ENCODE assay signal across 13 cellular contexts in genomic region chr19:48909424-48910077, GRCh38. TPM values are rescaled to one million over a fixed set of nuclear protein-coding genes. Genes with fewer than 3 reads are reported as not detected.
A peak's percentile ranks its signal among the peaks of the same experiment; 100 is the strongest.
DNase-seq lines count a peak whose midpoint lies in the region; ATAC-seq, FAIRE-seq and TF ChIP-seq lines count a peak whose summit lies in the region.
"Not testable (repeated sequence)": the region's sequence is repeated elsewhere in the genome, so short reads cannot be mapped to it uniquely, and the experiment has no call there.
"Had no signal": no experiment of that assay in that cellular context is flagged by ENCODE, and none has a peak within 500 bp of the region (broad histone marks: within the 10 kb centered on the region; RNA-seq: fewer than 3 reads in every experiment).

No MANE protein-coding gene starts in this region.

- CTCF ChIA-PET in OCI-LY7 (lab: Charles Lee; ENCODE audit: unreplicated experiment); HepG2 (lab: Yijun Ruan, JAX; ENCODE audit: low intra/inter-chr PET ratio, low total read pairs): not testable (repeated sequence)

- peaks cover 5 to 18% (median 11%) of the 10 kb centered on the region in 10 experiments; a peak in 17 of 20 replicates for H3K4me1 ChIP-seq in BLaER1 treated with 17β-estradiol and CSF1 and Interleukin-3, amounts not matched to agents 10 nM and 100 nM
- H3K4me1 ChIP-seq in OCI-LY7 (ENCODE audit: insufficient read depth, low read length, poor library complexity, severe bottlenecking); gastroesophageal sphincter; psoas muscle: not testable (repeated sequence)
- H3K4me1 ChIP-seq in HepG2 (ENCODE audit: insufficient read depth, low read length) (peaks cover 22% of the 10 kb centered on the region), upper lobe of left lung (peaks cover 18 to 26% (median 23%) of the 10 kb centered on the region in 4 donors)

- H3K9me2 ChIP-seq in OCI-LY7 (ENCODE audit: insufficient read depth, low read length) = not testable (repeated sequence)

- DNase-seq in GM18507 (ENCODE audit: extremely low spot score, insufficient read length, low read depth); OCI-LY7 (ENCODE audit: low spot score); HepG2 (ENCODE audit: low spot score); psoas muscle; upper lobe of left lung: not testable (repeated sequence)

- not testable (repeated sequence) for BruUV-seq in OCI-LY7 (replicated peaks; lab: Mats Ljungman, UMichigan); HepG2 (replicated peaks; lab: Mats Ljungman, UMichigan)

- not testable (repeated sequence) for H3K79me2 ChIP-seq in OCI-LY7 (ENCODE audit: insufficient read depth, low read depth, low read length); HepG2 (ENCODE audit: insufficient read depth, low read length)

- not testable (repeated sequence) for H3K4me3 ChIP-seq in BLaER1 treated with 17β-estradiol and CSF1 and Interleukin-3, amounts not matched to agents 10 nM and 100 nM; OCI-LY7 (ENCODE audit: low read depth, low read length, poor library complexity, severe bottlenecking); gastroesophageal sphincter; HepG2 (replicated peaks in 1 of 3; ENCODE audit: insufficient read depth in 1 of 3, low read depth in 2 of 3, low read length in 3 of 3); psoas muscle; upper lobe of left lung

- peak overlapping the region in 3 of 11 experiments; percentile 5 to 38 (median 5); a peak in 4 of 22 replicates for H3K27ac ChIP-seq in BLaER1 treated with 17β-estradiol and CSF1 and Interleukin-3, amounts not matched to agents 10 nM and 100 nM
- H3K27ac ChIP-seq in OCI-LY7 (ENCODE audit: low read depth, low read length, poor library complexity, severe bottlenecking) = peak overlapping the region; percentile 16
- H3K27ac ChIP-seq in gastroesophageal sphincter = peak overlapping the region in 3 of 4 donors; percentile 8 to 35 (median 25)
- H3K27ac ChIP-seq in HepG2 (ENCODE audit: extremely low read length, insufficient read depth, low read length) = not testable (repeated sequence)
- peak overlapping the region; percentile 72 for H3K27ac ChIP-seq in psoas muscle
- H3K27ac ChIP-seq in upper lobe of left lung = peak overlapping the region; percentile 61 to 82 (median 78)

- H4K20me1 ChIP-seq in BLaER1 treated with 17β-estradiol and CSF1 and Interleukin-3, amounts not matched to agents 10 nM and 100 nM = peaks cover 0 to 12% (median 0%) of the 10 kb centered on the region in 11 experiments; a peak in 3 of 22 replicates
- not testable (repeated sequence) for H4K20me1 ChIP-seq in OCI-LY7 (ENCODE audit: insufficient read depth, low read length); HepG2 (ENCODE audit: insufficient read depth, low read length)

- not testable (repeated sequence) for TF ChIP-seq CTCF in OCI-LY7 (conservative IDR thresholded peaks at IDR 0.05; ENCODE audit: low read length); gastroesophageal sphincter (IDR thresholded peaks at IDR 0.05); HepG2 (CRISPR knock-in tag; IDR thresholded peaks at IDR 0.05); psoas muscle (IDR thresholded peaks at IDR 0.05); upper lobe of left lung (IDR thresholded peaks at IDR 0.05)

- ATAC-seq in gastroesophageal sphincter; HepG2; psoas muscle; upper lobe of left lung (ENCODE audit: low FRiP score in 2 of 2): not testable (repeated sequence)

- intact Hi-C loops in OCI-LY7 (cut with micrococcal nuclease; ENCODE audit: unreplicated experiment); HepG2 (cut with micrococcal nuclease; ENCODE audit: unreplicated experiment): not testable (repeated sequence)
- intact Hi-C loops in psoas muscle (cut with DNase I) = loop anchor here in 1 of 2 donors (5.0 kb wide), 1 partner anchor 43 kb away; the partner anchor contains the start of gene BAX

- TF ChIP-seq RAD21 in HepG2 (CRISPR knock-in tag; IDR thresholded peaks at IDR 0.05) = not testable (repeated sequence)

- 97 to 100% methylated on average over 1 to 11 of the region's 11 CpGs for WGBS in gastroesophageal sphincter (ENCODE audit: low coverage in 1 of 2), 2 donors
- 98% methylated on average over 11 of the region's 11 CpGs for WGBS in HepG2 (ENCODE audit: low lambda C conversion rate)
- WGBS in psoas muscle, 3 donors = 56 to 87% (median 60%) methylated on average over 11 of the region's 11 CpGs
- WGBS in upper lobe of left lung, 2 donors = 95 to 97% methylated on average over 11 of the region's 11 CpGs

- peaks cover 89 to 100% (median 96%) of the 10 kb centered on the region in 11 experiments for H3K36me3 ChIP-seq in BLaER1 treated with 17β-estradiol and CSF1 and Interleukin-3, amounts not matched to agents 10 nM and 100 nM
- peaks cover 94% of the 10 kb centered on the region for H3K36me3 ChIP-seq in OCI-LY7 (ENCODE audit: insufficient read depth, low read length)
- H3K36me3 ChIP-seq in gastroesophageal sphincter = peaks cover 0 to 99% of the 10 kb centered on the region in 2 donors
- H3K36me3 ChIP-seq in HepG2 (replicated peaks in 1 of 2; ENCODE audit: control insufficient read depth in 1 of 2, insufficient read depth in 2 of 2, low read length in 2 of 2) = peaks cover 20 to 57% of the 10 kb centered on the region in 2 experiments
- H3K36me3 ChIP-seq in psoas muscle (ENCODE audit: insufficient read depth in 1 of 2, low read depth in 1 of 2) = peaks cover 3 to 91% of the 10 kb centered on the region in 2 donors
- H3K36me3 ChIP-seq in upper lobe of left lung = peaks cover 29 to 99% (median 73%) of the 10 kb centered on the region in 4 donors

- not testable (repeated sequence) for TF ChIP-seq EP300 in gastroesophageal sphincter (IDR thresholded peaks at IDR 0.05); HepG2 (IDR thresholded peaks at IDR 0.05; ENCODE audit: low read depth in 2 of 2, low read length in 2 of 2); HepG2 (CRISPR knock-in tag; IDR thresholded peaks at IDR 0.05; ENCODE audit: borderline replicate concordance); upper lobe of left lung (IDR thresholded peaks at IDR 0.05)

- not testable (repeated sequence) for H3K9me3 ChIP-seq in BLaER1 treated with 17β-estradiol and CSF1 and Interleukin-3, amounts not matched to agents 10 nM and 100 nM (replicated peaks in 1 of 11); OCI-LY7 (ENCODE audit: low read length); gastroesophageal sphincter; HepG2 (ENCODE audit: low read length); psoas muscle; upper lobe of left lung

- peak overlapping the region in 7 of 11 experiments; percentile 9 to 47 (median 31); a peak in 9 of 22 replicates for H3K4me2 ChIP-seq in BLaER1 treated with 17β-estradiol and CSF1 and Interleukin-3, amounts not matched to agents 10 nM and 100 nM
- not testable (repeated sequence) for H3K4me2 ChIP-seq in OCI-LY7 (ENCODE audit: low read length); HepG2 (ENCODE audit: low read depth, low read length)

- H3K9ac ChIP-seq in BLaER1 treated with 17β-estradiol and CSF1 and Interleukin-3, amounts not matched to agents 10 nM and 100 nM = peak overlapping the region in 1 of 11 experiments; percentile 32; a peak in 2 of 22 replicates
- H3K9ac ChIP-seq in HepG2 (ENCODE audit: insufficient read depth, low read depth, low read length) = not testable (repeated sequence)

- not testable (repeated sequence) for H2AFZ ChIP-seq in OCI-LY7 (ENCODE audit: low read length); HepG2 (ENCODE audit: low read length)

- FAIRE-seq in GM18507 (lab: Jason Lieb, UNC) = peak; percentile 64
- not testable (repeated sequence) for FAIRE-seq in HepG2 (lab: Jason Lieb, UNC)

- not testable (repeated sequence) for H3K27me3 ChIP-seq in BLaER1 treated with 17β-estradiol and CSF1 and Interleukin-3, amounts not matched to agents 10 nM and 100 nM; gastroesophageal sphincter; HepG2 (ENCODE audit: control insufficient read depth in 1 of 2, insufficient read depth in 2 of 2, low read length in 2 of 2); psoas muscle (ENCODE audit: insufficient read depth in 3 of 3, low read length in 2 of 3); upper lobe of left lung

- in situ Hi-C loops in HepG2 (cut with HindIII; ENCODE audit: extremely low pct_ligation_motif_present, low pct_unique_long_range_greater_than_20kb) = not testable (repeated sequence)

- POLR2A ChIA-PET in OCI-LY7 (lab: Charles Lee); HepG2 (lab: Yijun Ruan, JAX): not testable (repeated sequence)

- not testable (repeated sequence) for TF ChIP-seq POLR2A in gastroesophageal sphincter (IDR thresholded peaks at IDR 0.05); HepG2 (IDR thresholded peaks at IDR 0.05; ENCODE audit: insufficient read depth in 1 of 2, low read depth in 2 of 2, low read length in 2 of 2); upper lobe of left lung (IDR thresholded peaks at IDR 0.05)

RNA-seq across cellular contexts. Expression of gene NUCB1, which starts 9.4 kb away (rescaled TPM):
- 72.6 and 88.7 TPM in 2 replicates for total RNA-seq in OCI-LY7 (2014; rRNA removed; shearing (Covaris generic))
- total RNA-seq in OCI-LY7 (2022) = 73.6 and 85.3 TPM in 2 replicates
- 100 to 1,000 TPM; 188 to 326 (median 279) TPM for total RNA-seq in gastroesophageal sphincter
- 34.3 and 82.3 TPM in 2 replicates for total RNA-seq in HepG2 (2016; rRNA removed; fragmentation: Illumina TruSeq; extraction: Trizol)
- 9.0 and 9.7 TPM in 2 replicates for total RNA-seq in HepG2 (2016; cell fraction: cytosol; rRNA removed; fragmentation: Illumina TruSeq; extraction: Trizol; ENCODE audit: low read depth)
- total RNA-seq in HepG2 (2016; cell fraction: insoluble cytoplasmic fraction; rRNA removed; fragmentation: Illumina TruSeq; extraction: Trizol) = 28.8 and 87.6 TPM in 2 replicates
- 25.3 and 25.9 TPM in 2 replicates for total RNA-seq in HepG2 (2016; cell fraction: membrane; rRNA removed; fragmentation: Illumina TruSeq; extraction: Trizol)
- 82.3 and 93.1 TPM in 2 replicates for total RNA-seq in HepG2 (2016; cell fraction: nucleus; rRNA removed; fragmentation: Illumina TruSeq; extraction: Trizol)
- polyA plus RNA-seq in HepG2 (2011; rRNA removed) = 106 and 144 TPM in 2 replicates
- 86.9 and 132 TPM in 2 replicates for polyA plus RNA-seq in HepG2 (2011; cell fraction: cytosol; rRNA removed)
- polyA plus RNA-seq in HepG2 (2011; cell fraction: nucleus; rRNA removed) = 169 and 200 TPM in 2 replicates
- 83.2 and 101 TPM in 2 replicates for polyA plus RNA-seq in HepG2 (2012)
- 16.8 and 17.5 TPM in 2 replicates for polyA plus RNA-seq in HepG2 (2016; cell fraction: cytosol; fragmentation: Illumina TruSeq; extraction: Trizol; ENCODE audit: low read depth)
- polyA plus RNA-seq in HepG2 (2016; cell fraction: insoluble cytoplasmic fraction; fragmentation: Illumina TruSeq; extraction: Trizol; ENCODE audit: low read depth) = 32.3 and 40.2 TPM in 2 replicates
- polyA plus RNA-seq in HepG2 (2016; cell fraction: membrane; fragmentation: Illumina TruSeq; extraction: Trizol; ENCODE audit: low read depth) = 25.6 and 28.2 TPM in 2 replicates
- 164 and 172 TPM in 2 replicates for polyA plus RNA-seq in HepG2 (2016; cell fraction: nucleus; fragmentation: Illumina TruSeq; extraction: Trizol; ENCODE audit: insufficient read depth, low read depth)
- 57.6 and 72.0 TPM in 2 replicates for polyA minus RNA-seq in HepG2 (2011; rRNA and poly(A)+ RNA removed; ENCODE audit: low replicate concordance)
- polyA minus RNA-seq in HepG2 (2011; cell fraction: cytosol; rRNA and poly(A)+ RNA removed) = 40.4 and 44.8 TPM in 2 replicates
- 23.2 and 25.9 TPM in 2 replicates for polyA minus RNA-seq in HepG2 (2011; cell fraction: nucleus; rRNA and poly(A)+ RNA removed)
- 100 to 1,000 TPM in 2 of 4 donors, 10 to 100 TPM in 2; 86.4 to 143 (median 101) TPM for total RNA-seq in psoas muscle
- polyA plus RNA-seq in psoas muscle = 10 to 100 TPM; 49.9 to 97.1 (median 90.7) TPM
- 100 to 1,000 TPM; 278 to 463 (median 341) TPM for total RNA-seq in upper lobe of left lung

RNA-seq across cellular contexts. Expression of gene TULP2, which starts 11.0 kb away (rescaled TPM):
- total RNA-seq in OCI-LY7 (2014; rRNA removed; shearing (Covaris generic)) = 0.47 TPM in 1 of 2 replicates, not detected in the other
- total RNA-seq in OCI-LY7 (2022) = 1.6 and 2.9 TPM in 2 replicates
- total RNA-seq in gastroesophageal sphincter = 1 to 10 TPM in 1 of 4 donors, not detected in 3; 2.0 TPM
- not detected in 2 replicates for total RNA-seq in HepG2 (2016; rRNA removed; fragmentation: Illumina TruSeq; extraction: Trizol)
- total RNA-seq in HepG2 (2016; cell fraction: cytosol; rRNA removed; fragmentation: Illumina TruSeq; extraction: Trizol; ENCODE audit: low read depth) = not detected in 2 replicates
- not detected in 2 replicates for total RNA-seq in HepG2 (2016; cell fraction: insoluble cytoplasmic fraction; rRNA removed; fragmentation: Illumina TruSeq; extraction: Trizol)
- total RNA-seq in HepG2 (2016; cell fraction: membrane; rRNA removed; fragmentation: Illumina TruSeq; extraction: Trizol) = 0.12 TPM in 1 of 2 replicates, not detected in the other
- not detected in 2 replicates for total RNA-seq in HepG2 (2016; cell fraction: nucleus; rRNA removed; fragmentation: Illumina TruSeq; extraction: Trizol)
- 0.04 and 0.08 TPM in 2 replicates for polyA plus RNA-seq in HepG2 (2011; rRNA removed)
- polyA plus RNA-seq in HepG2 (2011; cell fraction: cytosol; rRNA removed) = 0.04 and 0.11 TPM in 2 replicates
- polyA plus RNA-seq in HepG2 (2011; cell fraction: nucleus; rRNA removed) = 0.23 and 0.24 TPM in 2 replicates
- polyA plus RNA-seq in HepG2 (2012) = 0.19 TPM in 1 of 2 replicates, not detected in the other
- polyA plus RNA-seq in HepG2 (2016; cell fraction: cytosol; fragmentation: Illumina TruSeq; extraction: Trizol; ENCODE audit: low read depth) = not detected in 2 replicates
- not detected in 2 replicates for polyA plus RNA-seq in HepG2 (2016; cell fraction: insoluble cytoplasmic fraction; fragmentation: Illumina TruSeq; extraction: Trizol; ENCODE audit: low read depth)
- polyA plus RNA-seq in HepG2 (2016; cell fraction: membrane; fragmentation: Illumina TruSeq; extraction: Trizol; ENCODE audit: low read depth) = not detected in 2 replicates
- not detected in 2 replicates for polyA plus RNA-seq in HepG2 (2016; cell fraction: nucleus; fragmentation: Illumina TruSeq; extraction: Trizol; ENCODE audit: insufficient read depth, low read depth)
- polyA minus RNA-seq in HepG2 (2011; rRNA and poly(A)+ RNA removed; ENCODE audit: low replicate concordance) = 0.24 TPM in 1 of 2 replicates, not detected in the other
- not detected in 2 replicates for polyA minus RNA-seq in HepG2 (2011; cell fraction: cytosol; rRNA and poly(A)+ RNA removed)
- not detected in 2 replicates for polyA minus RNA-seq in HepG2 (2011; cell fraction: nucleus; rRNA and poly(A)+ RNA removed)
- under 1 TPM in 2 of 4 donors, not detected in 2; 0.13 to 0.17 TPM for total RNA-seq in psoas muscle
- polyA plus RNA-seq in psoas muscle = under 1 TPM in 2 of 3 donors, not detected in 1; 0.06 to 0.07 TPM
- 1 to 10 TPM in 1 of 6 donors, under 1 TPM in 2, not detected in 3; 0.30 to 4.9 (median 0.86) TPM for total RNA-seq in upper lobe of left lung
- total RNA-seq: A172; CD4-positive, alpha-beta memory T cell; GM23248; HT-29; M059J had no signal
- polyA plus RNA-seq: CD4-positive, alpha-beta memory T cell; GM23248 had no signal

RNA-seq across cellular contexts. Expression of gene DHDH, which starts 23.9 kb away (rescaled TPM):
- not detected in 2 replicates for total RNA-seq in OCI-LY7 (2014; rRNA removed; shearing (Covaris generic))
- total RNA-seq in OCI-LY7 (2022) (0.53 TPM in 1 of 2 replicates, not detected in the other), gastroesophageal sphincter (under 1 TPM in 1 of 4 donors, not detected in 3; 0.81 TPM), HepG2 (2016; rRNA removed; fragmentation: Illumina TruSeq; extraction: Trizol) (0.13 and 0.29 TPM in 2 replicates), psoas muscle (under 1 TPM in 1 of 4 donors, not detected in 3; 0.21 TPM), upper lobe of left lung (1 to 10 TPM; 1.9 to 6.3 (median 2.8) TPM)
- total RNA-seq in HepG2 (2016; cell fraction: cytosol; rRNA removed; fragmentation: Illumina TruSeq; extraction: Trizol; ENCODE audit: low read depth) = not detected in 2 replicates
- 0.30 TPM in 1 of 2 replicates, not detected in the other for total RNA-seq in HepG2 (2016; cell fraction: insoluble cytoplasmic fraction; rRNA removed; fragmentation: Illumina TruSeq; extraction: Trizol)
- not detected in 2 replicates for total RNA-seq in HepG2 (2016; cell fraction: membrane; rRNA removed; fragmentation: Illumina TruSeq; extraction: Trizol)
- total RNA-seq in HepG2 (2016; cell fraction: nucleus; rRNA removed; fragmentation: Illumina TruSeq; extraction: Trizol) = not detected in 2 replicates
- polyA plus RNA-seq in HepG2 (2011; rRNA removed) (0.91 and 1.9 TPM in 2 replicates), psoas muscle (under 1 TPM in 1 of 3 donors, not detected in 2; 0.14 TPM)
- 1.8 and 2.5 TPM in 2 replicates for polyA plus RNA-seq in HepG2 (2011; cell fraction: cytosol; rRNA removed)
- polyA plus RNA-seq in HepG2 (2011; cell fraction: nucleus; rRNA removed) = 1.9 and 2.8 TPM in 2 replicates
- 1.0 and 3.6 TPM in 2 replicates for polyA plus RNA-seq in HepG2 (2012)
- polyA plus RNA-seq in HepG2 (2016; cell fraction: cytosol; fragmentation: Illumina TruSeq; extraction: Trizol; ENCODE audit: low read depth) = not detected in 2 replicates
- not detected in 2 replicates for polyA plus RNA-seq in HepG2 (2016; cell fraction: insoluble cytoplasmic fraction; fragmentation: Illumina TruSeq; extraction: Trizol; ENCODE audit: low read depth)
- not detected in 2 replicates for polyA plus RNA-seq in HepG2 (2016; cell fraction: membrane; fragmentation: Illumina TruSeq; extraction: Trizol; ENCODE audit: low read depth)
- not detected in 2 replicates for polyA plus RNA-seq in HepG2 (2016; cell fraction: nucleus; fragmentation: Illumina TruSeq; extraction: Trizol; ENCODE audit: insufficient read depth, low read depth)
- 0.37 and 0.50 TPM in 2 replicates for polyA minus RNA-seq in HepG2 (2011; rRNA and poly(A)+ RNA removed; ENCODE audit: low replicate concordance)
- not detected in 2 replicates for polyA minus RNA-seq in HepG2 (2011; cell fraction: cytosol; rRNA and poly(A)+ RNA removed)
- polyA minus RNA-seq in HepG2 (2011; cell fraction: nucleus; rRNA and poly(A)+ RNA removed) = 0.77 TPM in 1 of 2 replicates, not detected in the other
- total RNA-seq: A172, GM23248, H7 had no signal
- polyA plus RNA-seq: GM23248 had no signal

RNA-seq across cellular contexts. Expression of gene PPP1R15A, which starts 37.3 kb away (rescaled TPM):
- total RNA-seq in OCI-LY7 (2014; rRNA removed; shearing (Covaris generic)) = 31.5 and 31.7 TPM in 2 replicates
- total RNA-seq in OCI-LY7 (2022) (23.4 and 23.8 TPM in 2 replicates), gastroesophageal sphincter (10 to 100 TPM; 53.9 to 70.0 (median 60.9) TPM), HepG2 (2016; rRNA removed; fragmentation: Illumina TruSeq; extraction: Trizol) (7.8 and 18.5 TPM in 2 replicates), psoas muscle (10 to 100 TPM; 34.5 to 93.4 (median 41.3) TPM), upper lobe of left lung (100 to 1,000 TPM in 5 of 6 donors, 10 to 100 TPM in 1; 96.2 to 194 (median 114) TPM)
- 7.7 and 7.9 TPM in 2 replicates for total RNA-seq in HepG2 (2016; cell fraction: cytosol; rRNA removed; fragmentation: Illumina TruSeq; extraction: Trizol; ENCODE audit: low read depth)
- total RNA-seq in HepG2 (2016; cell fraction: insoluble cytoplasmic fraction; rRNA removed; fragmentation: Illumina TruSeq; extraction: Trizol) = 6.4 and 19.6 TPM in 2 replicates
- total RNA-seq in HepG2 (2016; cell fraction: membrane; rRNA removed; fragmentation: Illumina TruSeq; extraction: Trizol) = 5.7 and 6.5 TPM in 2 replicates
- 25.9 and 29.7 TPM in 2 replicates for total RNA-seq in HepG2 (2016; cell fraction: nucleus; rRNA removed; fragmentation: Illumina TruSeq; extraction: Trizol)
- polyA plus RNA-seq in HepG2 (2011; rRNA removed) (15.2 and 15.6 TPM in 2 replicates), psoas muscle (10 to 100 TPM; 61.1 to 86.3 (median 83.7) TPM)
- polyA plus RNA-seq in HepG2 (2011; cell fraction: cytosol; rRNA removed) = 10.5 and 12.8 TPM in 2 replicates
- 28.4 and 34.0 TPM in 2 replicates for polyA plus RNA-seq in HepG2 (2011; cell fraction: nucleus; rRNA removed)
- polyA plus RNA-seq in HepG2 (2012) = 12.6 and 18.1 TPM in 2 replicates
- 2.1 and 2.4 TPM in 2 replicates for polyA plus RNA-seq in HepG2 (2016; cell fraction: cytosol; fragmentation: Illumina TruSeq; extraction: Trizol; ENCODE audit: low read depth)
- 8.2 and 10.1 TPM in 2 replicates for polyA plus RNA-seq in HepG2 (2016; cell fraction: insoluble cytoplasmic fraction; fragmentation: Illumina TruSeq; extraction: Trizol; ENCODE audit: low read depth)
- polyA plus RNA-seq in HepG2 (2016; cell fraction: membrane; fragmentation: Illumina TruSeq; extraction: Trizol; ENCODE audit: low read depth) = 3.9 and 4.1 TPM in 2 replicates
- 36.9 and 39.2 TPM in 2 replicates for polyA plus RNA-seq in HepG2 (2016; cell fraction: nucleus; fragmentation: Illumina TruSeq; extraction: Trizol; ENCODE audit: insufficient read depth, low read depth)
- polyA minus RNA-seq in HepG2 (2011; rRNA and poly(A)+ RNA removed; ENCODE audit: low replicate concordance) = 12.5 and 17.7 TPM in 2 replicates
- 9.8 and 12.8 TPM in 2 replicates for polyA minus RNA-seq in HepG2 (2011; cell fraction: cytosol; rRNA and poly(A)+ RNA removed)
- 34.6 and 36.1 TPM in 2 replicates for polyA minus RNA-seq in HepG2 (2011; cell fraction: nucleus; rRNA and poly(A)+ RNA removed)

RNA-seq across cellular contexts. Expression of gene PLEKHA4, which starts 41.1 kb away (rescaled TPM):
- total RNA-seq in OCI-LY7 (2014; rRNA removed; shearing (Covaris generic)) = 4.7 and 8.4 TPM in 2 replicates
- total RNA-seq in OCI-LY7 (2022) (8.1 and 8.8 TPM in 2 replicates), gastroesophageal sphincter (10 to 100 TPM; 11.4 to 29.2 (median 18.1) TPM), HepG2 (2016; rRNA removed; fragmentation: Illumina TruSeq; extraction: Trizol) (4.3 and 6.0 TPM in 2 replicates), psoas muscle (10 to 100 TPM in 3 of 4 donors, 1 to 10 TPM in 1; 9.4 to 30.0 (median 20.2) TPM), upper lobe of left lung (10 to 100 TPM in 5 of 6 donors, 1 to 10 TPM in 1; 6.3 to 34.9 (median 21.2) TPM)
- 3.7 and 5.1 TPM in 2 replicates for total RNA-seq in HepG2 (2016; cell fraction: cytosol; rRNA removed; fragmentation: Illumina TruSeq; extraction: Trizol; ENCODE audit: low read depth)
- 3.0 and 5.6 TPM in 2 replicates for total RNA-seq in HepG2 (2016; cell fraction: insoluble cytoplasmic fraction; rRNA removed; fragmentation: Illumina TruSeq; extraction: Trizol)
- 4.6 and 5.1 TPM in 2 replicates for total RNA-seq in HepG2 (2016; cell fraction: membrane; rRNA removed; fragmentation: Illumina TruSeq; extraction: Trizol)
- 5.1 and 5.4 TPM in 2 replicates for total RNA-seq in HepG2 (2016; cell fraction: nucleus; rRNA removed; fragmentation: Illumina TruSeq; extraction: Trizol)
- polyA plus RNA-seq in HepG2 (2011; rRNA removed) (4.8 and 6.0 TPM in 2 replicates), psoas muscle (10 to 100 TPM; 11.1 to 14.9 (median 12.3) TPM)
- 2.3 and 4.7 TPM in 2 replicates for polyA plus RNA-seq in HepG2 (2011; cell fraction: cytosol; rRNA removed)
- 16.9 and 18.5 TPM in 2 replicates for polyA plus RNA-seq in HepG2 (2011; cell fraction: nucleus; rRNA removed)
- polyA plus RNA-seq in HepG2 (2012) = 3.4 TPM in 2 replicates
- 1.3 and 2.3 TPM in 2 replicates for polyA plus RNA-seq in HepG2 (2016; cell fraction: cytosol; fragmentation: Illumina TruSeq; extraction: Trizol; ENCODE audit: low read depth)
- polyA plus RNA-seq in HepG2 (2016; cell fraction: insoluble cytoplasmic fraction; fragmentation: Illumina TruSeq; extraction: Trizol; ENCODE audit: low read depth) = 5.4 and 7.3 TPM in 2 replicates
- 3.8 and 5.1 TPM in 2 replicates for polyA plus RNA-seq in HepG2 (2016; cell fraction: membrane; fragmentation: Illumina TruSeq; extraction: Trizol; ENCODE audit: low read depth)
- 11.7 and 12.4 TPM in 2 replicates for polyA plus RNA-seq in HepG2 (2016; cell fraction: nucleus; fragmentation: Illumina TruSeq; extraction: Trizol; ENCODE audit: insufficient read depth, low read depth)
- 0.70 and 1.2 TPM in 2 replicates for polyA minus RNA-seq in HepG2 (2011; rRNA and poly(A)+ RNA removed; ENCODE audit: low replicate concordance)
- 3.6 TPM in 2 replicates for polyA minus RNA-seq in HepG2 (2011; cell fraction: cytosol; rRNA and poly(A)+ RNA removed)
- polyA minus RNA-seq in HepG2 (2011; cell fraction: nucleus; rRNA and poly(A)+ RNA removed) = 1.7 and 3.1 TPM in 2 replicates
